Comparison of ENCODE assay signal across 9 cellular contexts in the genomic region with DNA sequence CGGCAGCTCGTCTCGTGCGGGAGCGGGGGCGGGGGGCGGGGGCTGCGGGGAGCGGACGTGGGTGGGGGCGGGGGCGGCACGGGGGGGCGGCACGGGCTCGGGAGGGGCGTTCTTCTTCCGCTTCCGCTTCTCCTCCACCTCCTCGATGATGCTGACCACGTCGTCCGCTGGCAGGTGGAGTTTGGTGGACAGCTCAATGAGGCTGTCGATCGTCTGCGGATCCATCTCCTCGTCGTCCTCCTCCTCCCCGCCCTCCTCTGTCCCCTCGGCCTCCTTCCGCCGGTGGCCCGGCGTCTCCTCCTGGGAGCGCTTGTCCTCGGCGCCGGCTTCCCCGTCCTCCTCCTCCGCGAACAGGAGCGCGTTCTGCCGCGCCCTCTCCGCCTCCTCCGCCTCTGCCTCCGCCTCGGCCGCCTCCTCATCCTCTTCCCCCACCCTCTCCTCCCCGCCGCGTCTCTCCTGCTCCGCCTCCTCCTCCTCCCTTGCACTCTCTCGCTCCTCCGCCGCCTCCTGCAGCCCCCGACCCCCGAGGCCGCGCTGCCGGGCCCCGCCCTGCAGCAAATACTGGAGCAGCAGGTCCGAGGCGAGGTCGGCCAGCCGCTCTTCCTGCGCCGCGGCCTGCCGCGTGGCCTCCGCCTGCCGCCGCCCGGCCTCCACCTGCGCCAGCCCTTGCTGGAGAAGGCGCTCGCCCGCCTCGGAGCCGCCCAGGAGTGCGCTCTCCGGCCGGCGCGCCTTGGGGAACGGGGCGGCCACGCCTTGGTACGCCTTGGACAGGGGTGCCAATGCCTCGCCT. TPM values are rescaled to one million over a fixed set of nuclear protein-coding genes. Genes with fewer than 3 reads are reported as not detected.
DNase-seq lines count a peak whose midpoint lies in the region; ATAC-seq, FAIRE-seq and TF ChIP-seq lines count a peak whose summit lies in the region.
"Had no signal": no experiment of that assay in that cellular context is flagged by ENCODE, and none has a peak within 500 bp of the region (broad histone marks: within the 10 kb centered on the region; RNA-seq: fewer than 3 reads in every experiment).

No MANE protein-coding gene starts in this region.

- H3K36me3 ChIP-seq in CD4-positive, CD25-positive, alpha-beta regulatory T cell (ENCODE audit: control insufficient read depth, insufficient read depth, low read length), result no peaks in the 10 kb centered on the region
- H3K36me3 ChIP-seq in OCI-LY7 (ENCODE audit: insufficient read depth, low read length), result no peaks in the 10 kb centered on the region
- peaks cover 0 to 9% (median 0%) of the 10 kb centered on the region in 3 experiments for H3K36me3 ChIP-seq in naive thymus-derived CD4-positive, alpha-beta T cell (ENCODE audit: control insufficient read depth in 2 of 3, insufficient read depth in 3 of 3, low read length in 3 of 3)

- intact Hi-C loops in OCI-LY7 (cut with micrococcal nuclease; ENCODE audit: unreplicated experiment), result no loop called here
- intact Hi-C loops in naive thymus-derived CD4-positive, alpha-beta T cell (cut with micrococcal nuclease), result no loop called here

- CTCF ChIA-PET in OCI-LY7 (lab: Charles Lee; ENCODE audit: unreplicated experiment), result interaction anchor here (0.6 kb wide), 1 partner anchor 11 kb away, joined by 3 read pairs; no protein-coding TSS in a partner anchor
- CTCF ChIA-PET in naive thymus-derived CD4-positive, alpha-beta T cell (lab: Charles Lee), result interaction anchor here (1.0 kb wide), 1 partner anchor 19 kb away, joined by 3 read pairs; no protein-coding TSS in a partner anchor

- DNase-seq in CD4-positive, CD25-positive, alpha-beta regulatory T cell, result peak; percentile 20 to 62 (median 26)
- DNase-seq in H54 (ENCODE audit: insufficient read length, low spot score) (no peak), OCI-LY7 (ENCODE audit: low spot score) (no peak), cerebellar cortex (ENCODE audit: low spot score) (peak; percentile 73)
- DNase-seq in naive thymus-derived CD4-positive, alpha-beta T cell, result peak in 2 of 9 donors; percentile 22 to 23

- peaks cover 0 to 6% (median 0%) of the 10 kb centered on the region in 7 donors for H3K9me3 Mint-ChIP-seq in CD4-positive, CD25-positive, alpha-beta regulatory T cell
- H3K9me3 Mint-ChIP-seq in naive thymus-derived CD4-positive, alpha-beta T cell, result peaks cover 0 to 8% (median 0%) of the 10 kb centered on the region in 11 donors

- no peak overlapping the region for H3K27ac ChIP-seq in CD4-positive, CD25-positive, alpha-beta regulatory T cell (ENCODE audit: insufficient read depth, low read length, poor library complexity, severe bottlenecking)
- no peak overlapping the region for H3K27ac ChIP-seq in OCI-LY7 (ENCODE audit: low read depth, low read length, poor library complexity, severe bottlenecking)
- no peak overlapping the region for H3K27ac ChIP-seq in naive thymus-derived CD4-positive, alpha-beta T cell (ENCODE audit: low read depth, low read length)
- H3K27ac ChIP-seq: pancreas had no signal

- peaks cover 3% of the 10 kb centered on the region for H3K36me3 Mint-ChIP-seq in CD4-positive, CD25-positive, alpha-beta regulatory T cell
- H3K36me3 Mint-ChIP-seq in naive thymus-derived CD4-positive, alpha-beta T cell, result peaks cover 0 to 27% (median 9%) of the 10 kb centered on the region in 5 donors

- peaks cover 0 to 41% (median 22%) of the 10 kb centered on the region in 4 donors for H3K4me1 Mint-ChIP-seq in CD4-positive, CD25-positive, alpha-beta regulatory T cell
- H3K4me1 Mint-ChIP-seq in naive thymus-derived CD4-positive, alpha-beta T cell, result peaks cover 24 to 40% (median 31%) of the 10 kb centered on the region in 7 donors

- POLR2A ChIA-PET in OCI-LY7 (lab: Charles Lee), result interaction anchor here (0.6 kb wide), 1 partner anchor 188 kb away, joined by 3 read pairs; no protein-coding TSS in a partner anchor
- POLR2A ChIA-PET in naive thymus-derived CD4-positive, alpha-beta T cell (lab: Charles Lee), result interaction anchor here (2.1 kb wide), 1 partner anchor 54 kb away, joined by 6 read pairs; the partner anchor contains the start of genes PLOD3 and ZNHIT1

- BruUV-seq in OCI-LY7 (replicated peaks; lab: Mats Ljungman, UMichigan), result no TSS peak

- no peak overlapping the region for H3K27ac Mint-ChIP-seq in CD4-positive, CD25-positive, alpha-beta regulatory T cell
- H3K27ac Mint-ChIP-seq in naive thymus-derived CD4-positive, alpha-beta T cell, result no peak overlapping the region

- no peaks in the 10 kb centered on the region for H3K79me2 ChIP-seq in OCI-LY7 (ENCODE audit: insufficient read depth, low read depth, low read length)

- H3K4me2 ChIP-seq in OCI-LY7 (ENCODE audit: low read length), result peak overlapping the region; percentile 71

- no peak for FAIRE-seq in H54 (lab: Jason Lieb, UNC)
- FAIRE-seq: pancreas had no signal

- H3K27me3 Mint-ChIP-seq in CD4-positive, CD25-positive, alpha-beta regulatory T cell, result peaks cover 48% of the 10 kb centered on the region
- H3K27me3 Mint-ChIP-seq in naive thymus-derived CD4-positive, alpha-beta T cell, result peaks cover 38 to 53% (median 47%) of the 10 kb centered on the region in 5 donors

- H3K4me3 ChIP-seq in CD4-positive, CD25-positive, alpha-beta regulatory T cell (ENCODE audit: low read depth, low read length), result no peak overlapping the region
- peak overlapping the region; percentile 49 for H3K4me3 ChIP-seq in OCI-LY7 (ENCODE audit: low read depth, low read length, poor library complexity, severe bottlenecking)
- peak overlapping the region; percentile 35 for H3K4me3 ChIP-seq in naive thymus-derived CD4-positive, alpha-beta T cell (ENCODE audit: low read length)

- no peak for TF ChIP-seq CTCF in OCI-LY7 (conservative IDR thresholded peaks at IDR 0.05; ENCODE audit: low read length)

- peaks cover 38% of the 10 kb centered on the region for H3K4me1 ChIP-seq in CD4-positive, CD25-positive, alpha-beta regulatory T cell (ENCODE audit: control insufficient read depth, insufficient read depth, low read length, poor library complexity, severe bottlenecking)
- peaks cover 13% of the 10 kb centered on the region for H3K4me1 ChIP-seq in OCI-LY7 (ENCODE audit: insufficient read depth, low read length, poor library complexity, severe bottlenecking)
- peaks cover 21 to 25% of the 10 kb centered on the region in 2 donors for H3K4me1 ChIP-seq in naive thymus-derived CD4-positive, alpha-beta T cell (ENCODE audit: control insufficient read depth in 2 of 2, insufficient read depth in 2 of 2, low read length in 2 of 2)

- no peaks in the 10 kb centered on the region for H3K9me3 ChIP-seq in CD4-positive, CD25-positive, alpha-beta regulatory T cell (ENCODE audit: control insufficient read depth in 2 of 2, low read length in 2 of 2)
- H3K9me3 ChIP-seq in OCI-LY7 (ENCODE audit: low read length), result no peaks in the 10 kb centered on the region
- H3K9me3 ChIP-seq in naive thymus-derived CD4-positive, alpha-beta T cell (ENCODE audit: control insufficient read depth in 2 of 3, low read length in 3 of 3), result no peaks in the 10 kb centered on the region
- H3K9me3 ChIP-seq: pancreas had no signal

- H4K20me1 ChIP-seq in OCI-LY7 (ENCODE audit: insufficient read depth, low read length), result no peaks in the 10 kb centered on the region

- TF ChIP-seq POLR2A in H54 (IDR thresholded peaks at IDR 0.05; ENCODE audit: low read depth, low read length), result 0 out of 2 replicates have a peak, but pooled peaks have one; percentile 27

- H2AFZ ChIP-seq in OCI-LY7 (ENCODE audit: low read length), result no peak overlapping the region

- H3K4me3 Mint-ChIP-seq in CD4-positive, CD25-positive, alpha-beta regulatory T cell, result peak overlapping the region; percentile 68 to 84 (median 78)
- H3K4me3 Mint-ChIP-seq in naive thymus-derived CD4-positive, alpha-beta T cell, result peak overlapping the region; percentile 55 to 83 (median 76)

- ATAC-seq in CD4-positive, CD25-positive, alpha-beta regulatory T cell (ENCODE audit: low read depth in 2 of 2), result no peak
- ATAC-seq in naive thymus-derived CD4-positive, alpha-beta T cell, result no peak
- ATAC-seq in GM21737 (IDR thresholded peaks at IDR 0.05; ENCODE audit: unreplicated experiment), result no peak
- ATAC-seq in GM18520 (IDR thresholded peaks at IDR 0.05; ENCODE audit: unreplicated experiment), result no peak
- ATAC-seq in esophagus mucosa, result no peak

- H3K27me3 ChIP-seq in CD4-positive, CD25-positive, alpha-beta regulatory T cell (ENCODE audit: control insufficient read depth, insufficient read depth, low read length), result peaks cover 23% of the 10 kb centered on the region
- H3K27me3 ChIP-seq in naive thymus-derived CD4-positive, alpha-beta T cell (ENCODE audit: control insufficient read depth in 2 of 2, insufficient read depth in 2 of 2, low read length in 2 of 2), result peaks cover 14 to 37% of the 10 kb centered on the region in 2 donors

- H3K9me2 ChIP-seq in OCI-LY7 (ENCODE audit: insufficient read depth, low read length), result no peaks in the 10 kb centered on the region

RNA-seq across cellular contexts. Expression of gene VGF, which starts 1.9 kb away (rescaled TPM):
- not detected for total RNA-seq in CD4-positive, CD25-positive, alpha-beta regulatory T cell
- polyA plus RNA-seq in CD4-positive, CD25-positive, alpha-beta regulatory T cell, result not detected
- not detected in 2 replicates for total RNA-seq in OCI-LY7 (2014; rRNA removed; shearing (Covaris generic))
- total RNA-seq in OCI-LY7 (2022), result 1.5 TPM in 2 replicates
- total RNA-seq in naive thymus-derived CD4-positive, alpha-beta T cell, result under 1 TPM in 1 of 5 experiments, not detected in 4; 0.19 TPM
- not detected for polyA plus RNA-seq in naive thymus-derived CD4-positive, alpha-beta T cell
- total RNA-seq in esophagus mucosa, result not detected

RNA-seq across cellular contexts. Expression of gene AP1S1, which starts 9.2 kb away (rescaled TPM):
- total RNA-seq in CD4-positive, CD25-positive, alpha-beta regulatory T cell, result 14.5 TPM
- 1 to 10 TPM; 5.4 to 8.8 (median 6.3) TPM for polyA plus RNA-seq in CD4-positive, CD25-positive, alpha-beta regulatory T cell
- total RNA-seq in OCI-LY7 (2014; rRNA removed; shearing (Covaris generic)), result 57.9 and 88.0 TPM in 2 replicates
- total RNA-seq in OCI-LY7 (2022) (58.3 and 67.3 TPM in 2 replicates), esophagus mucosa (60.4 TPM)
- total RNA-seq in naive thymus-derived CD4-positive, alpha-beta T cell, result 10 to 100 TPM in 1 of 5 experiments, 1 to 10 TPM in 4; 6.2 to 39.4 (median 8.3) TPM
- 1 to 10 TPM; 3.3 to 6.9 TPM for polyA plus RNA-seq in naive thymus-derived CD4-positive, alpha-beta T cell

RNA-seq across cellular contexts. Expression of gene NAT16, which starts 16.6 kb away (rescaled TPM):
- total RNA-seq in CD4-positive, CD25-positive, alpha-beta regulatory T cell, result not detected
- polyA plus RNA-seq in CD4-positive, CD25-positive, alpha-beta regulatory T cell, result not detected
- 0.22 TPM in 1 of 2 replicates, not detected in the other for total RNA-seq in OCI-LY7 (2014; rRNA removed; shearing (Covaris generic))
- not detected in 2 replicates for total RNA-seq in OCI-LY7 (2022)
- total RNA-seq in naive thymus-derived CD4-positive, alpha-beta T cell, result not detected
- polyA plus RNA-seq in naive thymus-derived CD4-positive, alpha-beta T cell, result not detected
- total RNA-seq in esophagus mucosa, result not detected

RNA-seq across cellular contexts. Expression of gene SERPINE1, which starts 36.6 kb away (rescaled TPM):
- total RNA-seq in CD4-positive, CD25-positive, alpha-beta regulatory T cell, result 0.39 TPM
- polyA plus RNA-seq in CD4-positive, CD25-positive, alpha-beta regulatory T cell, result not detected
- not detected in 2 replicates for total RNA-seq in OCI-LY7 (2014; rRNA removed; shearing (Covaris generic))
- 0.30 and 0.42 TPM in 2 replicates for total RNA-seq in OCI-LY7 (2022)
- total RNA-seq in naive thymus-derived CD4-positive, alpha-beta T cell, result under 1 TPM in 3 of 5 experiments, not detected in 2; 0.08 to 0.56 (median 0.36) TPM
- not detected for polyA plus RNA-seq in naive thymus-derived CD4-positive, alpha-beta T cell
- 5.3 TPM for total RNA-seq in esophagus mucosa

RNA-seq across cellular contexts. Expression of gene MOGAT3, which starts 37.4 kb away (rescaled TPM):
- not detected for total RNA-seq in CD4-positive, CD25-positive, alpha-beta regulatory T cell
- not detected for polyA plus RNA-seq in CD4-positive, CD25-positive, alpha-beta regulatory T cell
- total RNA-seq in OCI-LY7 (2014; rRNA removed; shearing (Covaris generic)), result not detected in 2 replicates
- total RNA-seq in OCI-LY7 (2022) (not detected in 2 replicates), esophagus mucosa (not detected)
- not detected for total RNA-seq in naive thymus-derived CD4-positive, alpha-beta T cell
- polyA plus RNA-seq in naive thymus-derived CD4-positive, alpha-beta T cell, result not detected
- total RNA-seq: pancreas had no signal
- polyA plus RNA-seq: pancreas had no signal

Comparison
In these comparisons a context has a peak if more than half of its experiments do, and no peak if none do; other contexts are left out.
1. DNase-seq: peak in CD4-positive, CD25-positive, alpha-beta regulatory T cell (3 of 3) and cerebellar cortex (single experiment); none in H54 (single experiment) and OCI-LY7 (single experiment).